In genomic region chr10:49299816-49300139, GRCh38 we compare ENCODE assay signal across 14 cellular contexts. TPM values are rescaled to one million over a fixed set of nuclear protein-coding genes. Genes with fewer than 3 reads are reported as not detected.
DNase-seq lines count a peak whose midpoint lies in the region; ATAC-seq and TF ChIP-seq lines count a peak whose summit lies in the region.
"Had no signal": no experiment of that assay in that cellular context is flagged by ENCODE, and none has a peak within 500 bp of the region (broad histone marks: within the 10 kb centered on the region; RNA-seq: fewer than 3 reads in every experiment).

No MANE protein-coding gene starts in this region.

- DNase-seq in Peyer's patch (peak in 2 of 3 donors; percentile 79 to 80), aorta (no peak), G401 (ENCODE audit: low spot score) (no peak)
- no peak for DNase-seq in activated CD4-positive, alpha-beta T cell treated with anti-CD3 and anti-CD28 coated beads, Interleukin-2, amount 50 U/mL, for 1 hour
- DNase-seq: activated naive CD8-positive, alpha-beta T cell treated with anti-CD3 and anti-CD28 coated beads, Interleukin-2, amount 10 ng/mL, durations not matched to agents 7 days and 5 days; effector CD8-positive, alpha-beta T cell; GDM1; natural killer cell; NCI-H1417 treated with DMSO at 0.1 percent for 48 hours; stimulated activated CD4-positive, alpha-beta T cell treated with anti-CD3 and anti-CD28 coated beads, Interleukin-4, amount 100 ng/mL, for 4 hours; tibial artery had no signal

- no peaks in the 10 kb centered on the region for H3K27me3 ChIP-seq in Peyer's patch
- H3K27me3 ChIP-seq in skeletal muscle tissue (ENCODE audit: control insufficient read depth in 3 of 3, insufficient read depth in 3 of 3, low read length in 3 of 3), result no peaks in the 10 kb centered on the region
- H3K27me3 ChIP-seq in aorta (ENCODE audit: control insufficient read depth in 1 of 2, insufficient read depth in 2 of 2, low read length in 1 of 2), result no peaks in the 10 kb centered on the region
- H3K27me3 ChIP-seq: tibial artery had no signal

- H3K27ac ChIP-seq in Peyer's patch (peak overlapping the region in 1 of 4 donors; percentile 75), skeletal muscle tissue (ENCODE audit: low read depth, low read length) (peak overlapping the region; percentile 99), aorta (ENCODE audit: low read depth in 1 of 2, low read length in 2 of 2) (no peak overlapping the region)

- peak; percentile 62 for ATAC-seq in GM19351 (IDR thresholded peaks at IDR 0.05; ENCODE audit: unreplicated experiment)
- peak; percentile 67 for ATAC-seq in HG02884 (IDR thresholded peaks at IDR 0.05; ENCODE audit: unreplicated experiment)
- ATAC-seq in aorta (ENCODE audit: low FRiP score), result no peak

- TF ChIP-seq POLR2A in Peyer's patch (IDR thresholded peaks at IDR 0.05), result no peak

- H3K4me3 ChIP-seq in Peyer's patch (no peak overlapping the region), skeletal muscle tissue (ENCODE audit: low read length in 3 of 3) (peak overlapping the region; percentile 90 to 97 (median 95)), aorta (ENCODE audit: low read length in 2 of 2) (no peak overlapping the region)
- H3K4me3 ChIP-seq: tibial artery had no signal

- no peak for TF ChIP-seq CTCF in Peyer's patch (IDR thresholded peaks at IDR 0.05)

- peaks cover 0 to 6% (median 0%) of the 10 kb centered on the region in 4 donors for H3K4me1 ChIP-seq in Peyer's patch
- H3K4me1 ChIP-seq in skeletal muscle tissue (ENCODE audit: control insufficient read depth in 3 of 3, insufficient read depth in 3 of 3, low read length in 3 of 3), result peaks cover 72 to 85% (median 74%) of the 10 kb centered on the region in 3 donors
- H3K4me1 ChIP-seq in aorta (ENCODE audit: control insufficient read depth in 1 of 2, insufficient read depth in 2 of 2, low read length in 2 of 2), result peaks cover 0 to 3% of the 10 kb centered on the region in 2 donors

- no peaks in the 10 kb centered on the region for H3K36me3 ChIP-seq in Peyer's patch
- peaks cover 14 to 47% (median 18%) of the 10 kb centered on the region in 3 donors for H3K36me3 ChIP-seq in skeletal muscle tissue (ENCODE audit: control insufficient read depth in 3 of 3, insufficient read depth in 3 of 3, low read length in 3 of 3)
- H3K36me3 ChIP-seq in aorta (ENCODE audit: control insufficient read depth in 1 of 2, insufficient read depth in 2 of 2, low read length in 1 of 2), result no peaks in the 10 kb centered on the region
- H3K36me3 ChIP-seq: tibial artery had no signal

- in situ Hi-C loops in G401 (cut with HindIII; ENCODE audit: low sequenced_read_pairs), result no loop called here

- H3K9me3 ChIP-seq in Peyer's patch (no peaks in the 10 kb centered on the region), skeletal muscle tissue (ENCODE audit: control insufficient read depth in 3 of 3, low read length in 3 of 3) (no peaks in the 10 kb centered on the region), aorta (ENCODE audit: control insufficient read depth, low read length) (no peaks in the 10 kb centered on the region)
- H3K9me3 ChIP-seq: tibial artery had no signal

- peak overlapping the region; percentile 95 to 99 (median 98) for H3K9ac ChIP-seq in skeletal muscle tissue (ENCODE audit: low read depth in 1 of 3, low read length in 3 of 3)

- WGBS in aorta, 2 donors, result 78 to 84% methylated on average over 5 of the region's 5 CpGs

- intact Hi-C loops in aorta (cut with DNase I), result no loop called here

RNA-seq across cellular contexts. Expression of gene C10orf71, which starts 0.8 kb away (rescaled TPM):
- total RNA-seq in Peyer's patch, result not detected
- 4.7 TPM for total RNA-seq in skeletal muscle tissue
- total RNA-seq in aorta, result under 1 TPM; 0.09 to 0.13 TPM
- polyA plus RNA-seq in aorta, result under 1 TPM in 1 of 2 donors, not detected in 1; 0.13 TPM
- total RNA-seq in G401 (2014; rRNA removed; shearing (Covaris generic)), result not detected in 2 replicates
- total RNA-seq: activated naive CD8-positive, alpha-beta T cell treated with anti-CD3 and anti-CD28 coated beads, Interleukin-2, amount 10 ng/mL, durations not matched to agents 7 days and 5 days; natural killer cell had no signal

Comparison
In these comparisons a context has a peak if more than half of its experiments do, and no peak if none do; other contexts are left out.
1. DNase-seq: peak in Peyer's patch (2 of 3); none in activated CD4-positive, alpha-beta T cell treated with anti-CD3 and anti-CD28 coated beads, Interleukin-2, amount 50 U/mL, for 1 hour (single experiment), aorta (0 of 2) and G401 (single experiment).
2. H3K4me3 ChIP-seq: peak in skeletal muscle tissue (3 of 3); none in Peyer's patch (0 of 4) and aorta (0 of 2).